1 cellular context compared by ENCODE assay signal in genomic region chr6:104929348-104929747, GRCh38.
A peak's percentile ranks its signal among the peaks of the same experiment; 100 is the strongest.
TF ChIP-seq lines count a peak whose summit lies in the region.

No MANE protein-coding gene starts in this region.

TF ChIP-seq in K562, 482 proteins besides CTCF, POLR2A, EP300 and RAD21 (continued from another document):
- TF ChIP-seq, protein P1, sequence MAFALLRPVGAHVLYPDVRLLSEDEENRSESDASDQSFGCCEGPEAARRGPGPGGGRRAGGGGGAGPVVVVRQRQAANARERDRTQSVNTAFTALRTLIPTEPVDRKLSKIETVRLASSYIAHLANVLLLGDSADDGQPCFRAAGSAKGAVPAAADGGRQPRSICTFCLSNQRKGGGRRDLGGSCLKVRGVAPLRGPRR (CRISPR knock-in tag; IDR thresholded peaks at IDR 0.05), result no peak
- TF ChIP-seq ZNF57 (CRISPR knock-in tag; IDR thresholded peaks at IDR 0.05), result no peak
- TF ChIP-seq RBM22 (IDR thresholded peaks at IDR 0.05; ENCODE audit: low read depth, low read length, poor library complexity, severe bottlenecking), result no peak
- TF ChIP-seq ESRRB (CRISPR knock-in tag; IDR thresholded peaks at IDR 0.05; ENCODE audit: borderline replicate concordance), result no peak
- no peak for TF ChIP-seq CHD4 (IDR thresholded peaks at IDR 0.05; ENCODE audit: insufficient read depth, insufficient replicate concordance, low read depth, low read length, poor library complexity, severe bottlenecking)
- TF ChIP-seq CREM (IDR thresholded peaks at IDR 0.05; ENCODE audit: low read depth), result no peak
- no peak for TF ChIP-seq HNRNPLL (IDR thresholded peaks at IDR 0.05; ENCODE audit: low read depth, low read length, poor library complexity, severe bottlenecking)
- peak; percentile 17; the same call in 1 of the 2 replicates for TF ChIP-seq ZNF316 (IDR thresholded peaks at IDR 0.05)
- TF ChIP-seq, protein P2, sequence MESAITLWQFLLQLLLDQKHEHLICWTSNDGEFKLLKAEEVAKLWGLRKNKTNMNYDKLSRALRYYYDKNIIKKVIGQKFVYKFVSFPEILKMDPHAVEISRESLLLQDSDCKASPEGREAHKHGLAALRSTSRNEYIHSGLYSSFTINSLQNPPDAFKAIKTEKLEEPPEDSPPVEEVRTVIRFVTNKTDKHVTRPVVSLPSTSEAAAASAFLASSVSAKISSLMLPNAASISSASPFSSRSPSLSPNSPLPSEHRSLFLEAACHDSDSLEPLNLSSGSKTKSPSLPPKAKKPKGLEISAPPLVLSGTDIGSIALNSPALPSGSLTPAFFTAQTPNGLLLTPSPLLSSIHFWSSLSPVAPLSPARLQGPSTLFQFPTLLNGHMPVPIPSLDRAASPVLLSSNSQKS (CRISPR knock-in tag; IDR thresholded peaks at IDR 0.05), result no peak
- no peak for TF ChIP-seq PHB (CRISPR knock-in tag; IDR thresholded peaks at IDR 0.05)
- TF ChIP-seq NFE2 (IDR thresholded peaks at IDR 0.05; ENCODE audit: low read depth), result peak; percentile 63
- no peak for TF ChIP-seq MED1 (CRISPR knock-in tag; IDR thresholded peaks at IDR 0.05; ENCODE audit: borderline replicate concordance)
- no peak for TF ChIP-seq CEBPG (CRISPR knock-in tag; IDR thresholded peaks at IDR 0.05)
- TF ChIP-seq CEBPG (tag; conservative IDR thresholded peaks at IDR 0.05 in 1 of 2, IDR thresholded peaks at IDR 0.05 in 1 of 2), result no peak
- TF ChIP-seq ETS2 (tag; IDR thresholded peaks at IDR 0.05; ENCODE audit: borderline replicate concordance, poor library complexity, severe bottlenecking), result no peak
